Comparison of ENCODE assay signal across 1 cellular context in the genomic region with DNA sequence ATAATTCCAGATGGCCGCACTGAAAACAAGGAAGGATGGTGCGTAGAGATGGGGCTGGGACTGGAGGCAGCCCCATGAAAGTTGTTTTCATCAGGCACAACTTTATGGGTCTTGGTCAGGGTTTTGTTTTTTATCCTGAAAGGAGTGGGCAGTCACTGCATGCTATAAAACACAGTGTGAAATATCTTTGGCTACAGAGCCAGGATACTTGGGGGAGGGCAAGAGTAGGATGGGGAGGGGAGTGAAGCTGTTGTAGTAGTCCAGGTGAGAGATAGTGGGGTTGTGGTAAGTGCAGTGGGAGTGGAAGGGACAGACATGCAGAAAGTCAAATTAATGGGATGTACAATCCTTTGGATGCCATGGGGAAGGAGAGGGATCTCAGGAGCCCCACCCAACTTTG.
TF ChIP-seq lines count a peak whose summit lies in the region.

No MANE protein-coding gene starts in this region.

TF ChIP-seq in WTC11, 78 proteins besides CTCF, POLR2A, EP300 and RAD21 (continued from another document):
- TF ChIP-seq, protein P1, sequence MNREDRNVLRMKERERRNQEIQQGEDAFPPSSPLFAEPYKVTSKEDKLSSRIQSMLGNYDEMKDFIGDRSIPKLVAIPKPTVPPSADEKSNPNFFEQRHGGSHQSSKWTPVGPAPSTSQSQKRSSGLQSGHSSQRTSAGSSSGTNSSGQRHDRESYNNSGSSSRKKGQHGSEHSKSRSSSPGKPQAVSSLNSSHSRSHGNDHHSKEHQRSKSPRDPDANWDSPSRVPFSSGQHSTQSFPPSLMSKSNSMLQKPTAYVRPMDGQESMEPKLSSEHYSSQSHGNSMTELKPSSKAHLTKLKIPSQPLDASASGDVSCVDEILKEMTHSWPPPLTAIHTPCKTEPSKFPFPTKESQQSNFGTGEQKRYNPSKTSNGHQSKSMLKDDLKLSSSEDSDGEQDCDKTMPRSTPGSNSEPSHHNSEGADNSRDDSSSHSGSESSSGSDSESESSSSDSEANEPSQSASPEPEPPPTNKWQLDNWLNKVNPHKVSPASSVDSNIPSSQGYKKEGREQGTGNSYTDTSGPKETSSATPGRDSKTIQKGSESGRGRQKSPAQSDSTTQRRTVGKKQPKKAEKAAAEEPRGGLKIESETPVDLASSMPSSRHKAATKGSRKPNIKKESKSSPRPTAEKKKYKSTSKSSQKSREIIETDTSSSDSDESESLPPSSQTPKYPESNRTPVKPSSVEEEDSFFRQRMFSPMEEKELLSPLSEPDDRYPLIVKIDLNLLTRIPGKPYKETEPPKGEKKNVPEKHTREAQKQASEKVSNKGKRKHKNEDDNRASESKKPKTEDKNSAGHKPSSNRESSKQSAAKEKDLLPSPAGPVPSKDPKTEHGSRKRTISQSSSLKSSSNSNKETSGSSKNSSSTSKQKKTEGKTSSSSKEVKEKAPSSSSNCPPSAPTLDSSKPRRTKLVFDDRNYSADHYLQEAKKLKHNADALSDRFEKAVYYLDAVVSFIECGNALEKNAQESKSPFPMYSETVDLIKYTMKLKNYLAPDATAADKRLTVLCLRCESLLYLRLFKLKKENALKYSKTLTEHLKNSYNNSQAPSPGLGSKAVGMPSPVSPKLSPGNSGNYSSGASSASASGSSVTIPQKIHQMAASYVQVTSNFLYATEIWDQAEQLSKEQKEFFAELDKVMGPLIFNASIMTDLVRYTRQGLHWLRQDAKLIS (CRISPR knock-in tag; IDR thresholded peaks at IDR 0.05; ENCODE audit: borderline replicate concordance) = no peak
